Comparison of ENCODE assay signal across 25 cellular contexts in the genomic region with DNA sequence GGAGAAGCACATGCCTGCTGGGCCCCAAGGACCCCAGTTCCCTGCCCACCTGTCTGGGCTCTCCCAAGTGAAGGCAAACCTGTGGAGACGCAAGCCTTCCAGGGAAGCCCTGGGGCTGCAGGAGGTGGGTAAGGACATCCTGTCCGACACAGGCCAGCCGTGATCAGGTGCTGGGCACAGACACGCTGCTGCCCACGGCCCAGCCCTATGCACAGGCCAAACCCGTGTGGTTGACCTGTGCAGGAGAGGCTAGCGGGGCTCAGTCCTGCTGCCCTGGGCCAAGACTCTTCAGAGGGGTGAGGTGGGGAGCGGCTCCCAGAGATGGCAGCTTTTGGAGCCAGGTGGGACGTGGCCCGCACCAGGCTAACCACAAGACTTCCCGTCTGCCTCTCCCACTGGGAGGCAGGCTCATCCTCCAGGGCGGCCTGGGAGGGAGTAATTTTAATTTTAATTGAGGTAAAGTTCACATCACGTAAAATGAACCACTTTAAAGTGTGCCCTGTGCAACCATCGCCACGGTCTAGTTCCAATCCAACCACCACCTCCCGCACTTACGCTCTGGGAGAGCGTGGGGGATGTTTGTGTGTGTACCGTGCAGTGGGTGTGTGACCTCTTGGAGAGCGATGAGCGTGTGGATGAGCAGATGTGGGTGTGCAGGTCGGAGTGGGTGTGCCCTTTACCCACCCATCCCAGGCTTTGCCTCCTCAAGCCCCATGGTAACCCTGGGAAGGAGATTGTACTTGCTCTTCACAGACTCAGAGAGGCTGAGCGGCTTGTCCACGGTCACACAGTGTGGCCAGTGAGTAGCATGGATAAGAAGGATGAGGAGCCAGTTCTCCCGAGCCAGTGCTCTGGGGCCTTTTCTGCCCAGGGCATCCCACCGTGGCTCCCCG. TPM values are rescaled to one million over a fixed set of nuclear protein-coding genes. Genes with fewer than 3 reads are reported as not detected.
"Had no signal": no experiment of that assay in that cellular context is flagged by ENCODE, and none has a peak within 500 bp of the region (broad histone marks: within the 10 kb centered on the region; RNA-seq: fewer than 3 reads in every experiment).

No MANE protein-coding gene starts in this region.

- H3K9me3 ChIP-seq: body of pancreas, left lung, tibial nerve had no signal

- H3K4me3 ChIP-seq: body of pancreas, cardiac muscle cell, left lung, lung, tibial nerve had no signal

- DNase-seq: activated CD4-positive, alpha-beta T cell treated with anti-CD3 and anti-CD28 coated beads, Interleukin-2, amount 10 ng/mL, durations not matched to agents 24 days and 14 days; activated CD8-positive, alpha-beta T cell treated with anti-CD3 and anti-CD28 coated beads, Interleukin-2, amount 10 ng/mL, durations not matched to agents 7 days and 5 days; activated gamma-delta T cell treated with Interleukin-2 at 50 U/mL for 16 hours; activated T-cell treated with anti-CD3 and anti-CD28 coated beads, Interleukin-2, amount 50 U/mL, for 1 hour; anterior cingulate cortex; body of pancreas; effector CD8-positive, alpha-beta T cell; foreskin keratinocyte; hippocampal formation; kidney glomerular epithelial cell; left lung; naive B cell; stimulated activated CD4-positive, alpha-beta T cell treated with anti-CD3 and anti-CD28 coated beads, Interleukin-4, amount 100 ng/mL, for 24 hours; stimulated activated naive CD8-positive, alpha-beta T cell treated with anti-CD3 and anti-CD28 coated beads, Interleukin-15, amount 100 ng/mL, for 72 hours; T-helper 17 cell had no signal

- H3K36me3 ChIP-seq: cardiac muscle cell, left lung, tibial nerve had no signal

- ATAC-seq: activated CD4-positive, CD25-positive, alpha-beta regulatory T cell treated with anti-CD3 and anti-CD28 coated beads, Interleukin-2, amount 50 U/mL, for 24 hours; activated CD8-positive, alpha-beta T cell treated with anti-CD3 and anti-CD28 coated beads, Interleukin-2, amount 10 ng/mL, durations not matched to agents 7 days and 5 days; body of pancreas; foreskin keratinocyte; left lung; T-helper 17 cell had no signal

- H3K27ac ChIP-seq: body of pancreas, cardiac muscle cell, foreskin keratinocyte, left lung, tibial nerve had no signal

- H3K4me1 ChIP-seq: foreskin keratinocyte, left lung had no signal

RNA-seq across cellular contexts. Expression of a gene that starts 14.0 kb away (rescaled TPM):
- total RNA-seq: activated CD4-positive, alpha-beta T cell treated with anti-CD3 and anti-CD28 coated beads, Interleukin-2, amount 10 ng/mL, durations not matched to agents 24 days and 14 days; body of pancreas; cardiac muscle cell; foreskin keratinocyte; left lung; lung; mesenteric fat pad; mucosa of gallbladder; osteoblast; progenitor cell of endocrine pancreas; tibial nerve; urinary bladder had no signal
- polyA plus RNA-seq: cardiac muscle cell, esophagus, foreskin keratinocyte, lung, urinary bladder had no signal
